Comparison of ENCODE assay signal across 8 cellular contexts in the genomic region with DNA sequence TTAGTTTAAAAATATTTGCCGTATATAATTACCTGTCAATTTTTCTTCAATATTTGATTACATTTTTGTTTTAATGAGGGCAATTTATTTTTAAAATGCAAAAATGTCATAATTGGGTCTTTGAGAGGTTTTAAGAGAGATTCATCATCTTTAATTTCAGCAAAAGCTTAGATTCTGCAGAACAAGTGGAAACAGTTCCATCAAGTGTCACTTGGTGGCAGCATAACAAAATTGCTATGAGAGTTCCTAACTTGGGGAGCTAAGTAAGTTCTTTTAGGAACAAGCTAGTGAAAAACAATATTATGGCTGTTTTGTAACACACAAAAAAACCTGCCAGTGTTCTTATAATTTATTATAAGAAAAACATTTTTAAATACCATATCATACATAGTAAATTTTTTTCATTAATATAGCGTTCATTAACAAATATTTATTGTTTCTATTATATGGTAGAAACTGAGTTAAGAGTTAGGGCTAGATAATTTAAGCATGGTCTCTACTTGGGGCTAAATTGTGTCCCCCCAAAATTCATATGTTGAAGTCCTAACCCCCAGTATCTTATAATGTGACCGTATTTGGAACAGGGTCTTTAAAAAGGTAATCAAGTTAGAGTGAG.
DNase-seq lines count a peak whose midpoint lies in the region; ATAC-seq, FAIRE-seq and TF ChIP-seq lines count a peak whose summit lies in the region.

No MANE protein-coding gene starts in this region.

- in situ Hi-C loops in transverse colon (cut with MboI; ENCODE audit: low pct_ligation_motif_present in 1 of 4, low pct_unique_long_range_greater_than_20kb in 1 of 4, low sequenced_read_pairs in 3 of 4) = loop anchor here in 3 of 4 donors (25.0 kb wide), 2 partner anchors 714 to 739 kb away; no protein-coding TSS in a partner anchor

- peaks cover 0 to 4% (median 0%) of the 10 kb centered on the region in 4 donors for H3K4me1 ChIP-seq in transverse colon

- H3K36me3 ChIP-seq in transverse colon = no peaks in the 10 kb centered on the region

- TF ChIP-seq EP300 in transverse colon (IDR thresholded peaks at IDR 0.05; ENCODE audit: low read depth) = no peak

- TF ChIP-seq POLR2A in transverse colon (IDR thresholded peaks at IDR 0.05) = no peak

- intact Hi-C loops in transverse colon (cut with DNase I; ENCODE audit: low total_unique reads) = no loop called here

- H3K27me3 ChIP-seq in transverse colon = no peaks in the 10 kb centered on the region

- peak; percentile 4 for DNase-seq in GDM1 (lab: John Stamatoyannopoulos, UW)
- DNase-seq in hippocampal formation (lab: John Stamatoyannopoulos, UW) = peak; percentile 7 to 82
- no peak for DNase-seq in transverse colon

- TF ChIP-seq CTCF in LNCAP (IDR thresholded peaks at IDR 0.05) (peak; percentile 77), VCaP (conservative IDR thresholded peaks at IDR 0.05) (peak; percentile 94), transverse colon (IDR thresholded peaks at IDR 0.05) (peak; percentile 49 to 74 (median 69))

- peak; percentile 95 for FAIRE-seq in A204.1 (lab: Jason Lieb, UNC)

- H3K4me3 ChIP-seq in transverse colon = no peak overlapping the region

- no peak for ATAC-seq in HG03439 (IDR thresholded peaks at IDR 0.05; ENCODE audit: unreplicated experiment)
- no peak for ATAC-seq in HG02884 (IDR thresholded peaks at IDR 0.05; ENCODE audit: unreplicated experiment)

- WGBS in transverse colon (ENCODE audit: low coverage in 1 of 2), 2 donors = 82% methylated on average over 3 of the region's 3 CpGs

- H3K9me3 ChIP-seq in transverse colon = no peaks in the 10 kb centered on the region

- H3K27ac ChIP-seq in VCaP (no peak overlapping the region), transverse colon (no peak overlapping the region)
